Comparison of ENCODE assay signal across 18 cellular contexts in genomic region chr3:190579514-190580137, GRCh38.
"Had no signal": no experiment of that assay in that cellular context is flagged by ENCODE, and none has a peak within 500 bp of the region (broad histone marks: within the 10 kb centered on the region; RNA-seq: fewer than 3 reads in every experiment).

No MANE protein-coding gene starts in this region.

- H3K4me3 ChIP-seq: adrenal gland, cardiac muscle cell, mucosa of descending colon, neural progenitor cell, prostate gland, right atrium auricular region, suprapubic skin, vagina had no signal

- DNase-seq: activated CD4-positive, alpha-beta T cell treated with anti-CD3 and anti-CD28 coated beads, Interleukin-2, amount 50 U/mL, for 48 hours; activated gamma-delta T cell treated with Interleukin-2 at 50 U/mL for 16 hours; adrenal gland; effector memory CD4-positive, alpha-beta T cell; foreskin melanocyte; glutamatergic neuron; hippocampal formation; islet precursor cell; mucosa of descending colon; naive thymus-derived CD4-positive, alpha-beta T cell; stimulated activated naive CD8-positive, alpha-beta T cell treated with anti-CD3 and anti-CD28 coated beads, Interleukin-15, Interleukin-2, amounts not matched to agents 100 U/mL and 50 U/mL, for 24 hours; trophoblast cell had no signal

- H3K36me3 ChIP-seq: adrenal gland, cardiac muscle cell, neural progenitor cell, prostate gland, right atrium auricular region, suprapubic skin, vagina had no signal

- ATAC-seq: mucosa of descending colon; naive thymus-derived CD4-positive, alpha-beta T cell had no signal

- H3K9ac ChIP-seq: neural progenitor cell had no signal

- H3K27ac ChIP-seq: adrenal gland, neural progenitor cell, prostate gland, right atrium auricular region, suprapubic skin, vagina had no signal

- H3K9me3 ChIP-seq: adrenal gland, mucosa of descending colon, prostate gland, right atrium auricular region, suprapubic skin, vagina had no signal

- H2AFZ ChIP-seq: neural progenitor cell had no signal

- H3K4me1 ChIP-seq: neural progenitor cell, prostate gland had no signal

- H3K4me2 ChIP-seq: neural progenitor cell had no signal

- H3K27me3 ChIP-seq: adrenal gland, cardiac muscle cell, neural progenitor cell, right atrium auricular region, suprapubic skin, vagina had no signal
